Comparison of ENCODE assay signal across 18 cellular contexts in the genomic region with DNA sequence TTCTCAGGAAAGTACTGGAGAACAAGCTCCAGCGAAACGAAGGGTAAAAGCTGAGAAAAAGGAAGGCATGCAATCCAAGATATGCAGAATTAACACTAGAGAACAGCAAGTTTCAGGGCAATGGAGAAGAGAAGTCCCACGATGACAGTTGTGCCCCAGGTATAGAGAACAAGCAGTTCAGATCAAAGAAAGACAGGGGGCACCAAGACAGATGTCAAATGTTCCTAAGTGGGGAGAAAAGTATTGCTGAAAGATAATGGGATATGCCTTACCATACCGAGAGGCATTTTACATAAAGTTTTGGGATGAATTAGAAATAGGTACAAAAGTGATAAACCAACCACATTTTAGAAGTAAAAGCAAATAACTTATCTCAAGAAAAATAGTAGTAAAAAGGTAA.
DNase-seq lines count a peak whose midpoint lies in the region; ATAC-seq, FAIRE-seq and TF ChIP-seq lines count a peak whose summit lies in the region.
"Had no signal": no experiment of that assay in that cellular context is flagged by ENCODE, and none has a peak within 500 bp of the region (broad histone marks: within the 10 kb centered on the region; RNA-seq: fewer than 3 reads in every experiment).

No MANE protein-coding gene starts in this region.

- H3K4me1 ChIP-seq in HEK293 (ENCODE audit: control insufficient read depth, insufficient read depth, low read length) (peaks cover 3% of the 10 kb centered on the region), endodermal cell (ENCODE audit: control insufficient read depth, insufficient read depth, low read length) (no peaks in the 10 kb centered on the region), mesendoderm (ENCODE audit: control insufficient read depth, low read depth, low read length) (no peaks in the 10 kb centered on the region), PC-9 (replicated peaks; ENCODE audit: insufficient read depth) (no peaks in the 10 kb centered on the region)
- H3K4me1 ChIP-seq: BLaER1, HAP-1 had no signal

- peak; percentile 21 for FAIRE-seq in GM19239 (lab: Jason Lieb, UNC)
- FAIRE-seq: H1, HTR-8/SVneo had no signal

- H2BK15ac ChIP-seq in mesendoderm (replicated peaks; ENCODE audit: low read depth), result no peak overlapping the region

- peaks cover 12% of the 10 kb centered on the region for H3K4me1 Mint-ChIP-seq in endodermal cell
- H3K4me1 Mint-ChIP-seq: CD14-positive monocyte; CD4-positive, alpha-beta memory T cell had no signal

- H3K79me2 ChIP-seq in mesendoderm (ENCODE audit: control insufficient read depth, insufficient read depth, low read length) (no peaks in the 10 kb centered on the region), PC-9 (ENCODE audit: low read depth) (no peaks in the 10 kb centered on the region)

- WGBS in endodermal cell (ENCODE audit: insufficient coverage in 1 of 2, insufficient read length in 1 of 2), 2 experiments, result 85 to 94% methylated on average over 3 to 4 of the region's 4 CpGs
- WGBS in mesendoderm (ENCODE audit: extremely low coverage, insufficient coverage, low lambda C conversion rate), result no CpG with 5 or more reads among the region's 4 CpGs

- H3K4me2 ChIP-seq in mesendoderm (ENCODE audit: low read length) (no peak overlapping the region), PC-9 (no peak overlapping the region)
- H3K4me2 ChIP-seq: BLaER1 had no signal

- H2AFZ ChIP-seq in PC-9, result no peak overlapping the region

- no peak overlapping the region for H2AK5ac ChIP-seq in mesendoderm (ENCODE audit: low read length)

- no peak overlapping the region for H3K18ac ChIP-seq in mesendoderm (ENCODE audit: low read length)

- no peak overlapping the region for H3K27ac ChIP-seq in HEK293 (ENCODE audit: extremely low read depth, low read depth, low read length)
- no peak overlapping the region for H3K27ac ChIP-seq in endodermal cell (ENCODE audit: low read depth, low read length)
- H3K27ac ChIP-seq in mesendoderm (ENCODE audit: low read depth, low read length), result no peak overlapping the region
- H3K27ac ChIP-seq in PC-9, result no peak overlapping the region
- H3K27ac ChIP-seq: BLaER1 had no signal

- POLR2A ChIA-PET in HEK293 (lab: Yijun Ruan, JAX) (no interaction called here), PC-9 (lab: Charles Lee; ENCODE audit: unreplicated experiment) (no interaction called here)

- H3K79me1 ChIP-seq in mesendoderm (ENCODE audit: low read length), result no peaks in the 10 kb centered on the region

- no peaks in the 10 kb centered on the region for H3K27me3 ChIP-seq in endodermal cell (ENCODE audit: control insufficient read depth, insufficient read depth, low read length, poor library complexity, severe bottlenecking)
- H3K27me3 ChIP-seq in mesendoderm (ENCODE audit: insufficient read depth, low read length, poor library complexity), result no peaks in the 10 kb centered on the region
- H3K27me3 ChIP-seq in PC-9 (ENCODE audit: insufficient read depth, low read depth), result no peaks in the 10 kb centered on the region
- H3K27me3 ChIP-seq: BLaER1 had no signal

- no peak for ATAC-seq in stimulated activated naive CD8-positive, alpha-beta T cell treated with anti-CD3 and anti-CD28 coated beads, Interleukin-15, Interleukin-2, amounts not matched to agents 100 U/mL and 50 U/mL, for 24 hours
- ATAC-seq in HG02840 (IDR thresholded peaks at IDR 0.05; ENCODE audit: low FRiP score, unreplicated experiment), result no peak

- no peak overlapping the region for H3K9ac ChIP-seq in endodermal cell (ENCODE audit: extremely low read depth, low read length, poor library complexity, severe bottlenecking)
- no peak overlapping the region for H3K9ac ChIP-seq in mesendoderm (ENCODE audit: low read length)
- H3K9ac ChIP-seq: BLaER1 had no signal

- no TSS peak for BruUV-seq in PC-9 (replicated peaks; lab: Mats Ljungman, UMichigan)

- no peak overlapping the region for H4K8ac ChIP-seq in mesendoderm (ENCODE audit: low read depth, low read length)

- H3K4me3 Mint-ChIP-seq in endodermal cell, result no peak overlapping the region
- H3K4me3 Mint-ChIP-seq: CD14-positive monocyte; CD4-positive, alpha-beta memory T cell had no signal

- H2BK120ac ChIP-seq in mesendoderm (ENCODE audit: low read depth, low read length), result no peak overlapping the region

- H3K9me3 ChIP-seq in HEK293 (ENCODE audit: control insufficient read depth, insufficient read depth, low read depth, low read length), result no peaks in the 10 kb centered on the region
- H3K9me3 ChIP-seq in endodermal cell (ENCODE audit: control insufficient read depth, low read length), result no peaks in the 10 kb centered on the region
- H3K9me3 ChIP-seq in PC-9 (ENCODE audit: insufficient read depth, low read depth), result no peaks in the 10 kb centered on the region
- H3K9me3 ChIP-seq: BLaER1, HAP-1 had no signal

- no peak overlapping the region for H2BK5ac ChIP-seq in mesendoderm (ENCODE audit: low read length)

- intact Hi-C loops in PC-9 (cut with micrococcal nuclease; ENCODE audit: unreplicated experiment), result no loop called here

- CTCF ChIA-PET in HEK293 (lab: Yijun Ruan, JAX), result interaction anchor here (0.8 kb wide), 1 partner anchor 776 kb away, joined by 3 read pairs; no protein-coding TSS in a partner anchor
- CTCF ChIA-PET in PC-9 (lab: Charles Lee), result no interaction called here

- no peaks in the 10 kb centered on the region for H3K27me3 Mint-ChIP-seq in endodermal cell (ENCODE audit: insufficient read depth)

- no peak overlapping the region for H3K23ac ChIP-seq in mesendoderm (ENCODE audit: low read length)

- no peaks in the 10 kb centered on the region for H3F3A ChIP-seq in PC-9 (ENCODE audit: insufficient read depth, low read depth)

- H3K56ac ChIP-seq in mesendoderm (ENCODE audit: low read length), result no peak overlapping the region

- H3K4me3 ChIP-seq in HEK293 (ENCODE audit: low read depth, low read length) (no peak overlapping the region), endodermal cell (ENCODE audit: low read length) (no peak overlapping the region), mesendoderm (ENCODE audit: low read length) (no peak overlapping the region), PC-9 (no peak overlapping the region)
- H3K4me3 ChIP-seq: BLaER1, HAP-1 had no signal

- H3K36me3 Mint-ChIP-seq in endodermal cell (ENCODE audit: low read depth), result no peaks in the 10 kb centered on the region
- H3K36me3 Mint-ChIP-seq: CD14-positive monocyte; CD4-positive, alpha-beta memory T cell had no signal

- DNase-seq in GM19239 (ENCODE audit: insufficient read length, low spot score), result no peak
- DNase-seq in endodermal cell, result no peak
- peak; percentile 29 for DNase-seq in mesendoderm
- DNase-seq in stimulated activated naive CD8-positive, alpha-beta T cell treated with anti-CD3 and anti-CD28 coated beads, Interleukin-15, Interleukin-2, amounts not matched to agents 100 U/mL and 50 U/mL, for 24 hours, result no peak
- no peak for DNase-seq in PC-9
- DNase-seq in HuH-7.5 (ENCODE audit: low spot score), result no peak
- DNase-seq: 8988T; CD4-positive, alpha-beta memory T cell; DMS153; DMS79; GF-D8 had no signal

- no peaks in the 10 kb centered on the region for H3K9me2 ChIP-seq in PC-9 (ENCODE audit: insufficient read depth)

- H3K36me3 ChIP-seq in HEK293 (ENCODE audit: control insufficient read depth in 2 of 2, insufficient read depth in 1 of 2, low read length in 2 of 2), result no peaks in the 10 kb centered on the region
- no peaks in the 10 kb centered on the region for H3K36me3 ChIP-seq in endodermal cell (ENCODE audit: control insufficient read depth, insufficient read depth, low read length)
- H3K36me3 ChIP-seq in mesendoderm (ENCODE audit: control insufficient read depth, insufficient read depth, low read length), result no peaks in the 10 kb centered on the region
- no peaks in the 10 kb centered on the region for H3K36me3 ChIP-seq in PC-9 (ENCODE audit: low read depth)
- H3K36me3 ChIP-seq: BLaER1, HAP-1 had no signal

- H3K4ac ChIP-seq in mesendoderm (ENCODE audit: low read depth, low read length), result no peak overlapping the region

- peak; percentile 15; the same call in 1 of the 2 replicates for TF ChIP-seq CTCF in HEK293 (tag by site-specific recombination; IDR thresholded peaks at IDR 0.05)
- peak; percentile 58 for TF ChIP-seq CTCF in endodermal cell (conservative IDR thresholded peaks at IDR 0.05)
- no peak for TF ChIP-seq CTCF in PC-9 (conservative IDR thresholded peaks at IDR 0.05)

- no peak overlapping the region for H3K27ac Mint-ChIP-seq in endodermal cell
- H3K27ac Mint-ChIP-seq: CD14-positive monocyte; CD4-positive, alpha-beta memory T cell had no signal

- H4K5ac ChIP-seq in mesendoderm (ENCODE audit: low read length), result no peak overlapping the region

- no peaks in the 10 kb centered on the region for H4K20me1 ChIP-seq in PC-9 (ENCODE audit: insufficient read depth)
- H4K20me1 ChIP-seq: BLaER1 had no signal

- no peaks in the 10 kb centered on the region for H3K9me3 Mint-ChIP-seq in endodermal cell
- H3K9me3 Mint-ChIP-seq: CD14-positive monocyte; CD4-positive, alpha-beta memory T cell had no signal

TF ChIP-seq in HEK293, 187 proteins besides CTCF, POLR2A, EP300 and RAD21 (continues in another document):
- TF ChIP-seq ZNF366 (tag by site-specific recombination; conservative IDR thresholded peaks at IDR 0.05), result no peak
- no peak for TF ChIP-seq ZNF596 (tag by site-specific recombination; IDR thresholded peaks at IDR 0.05)
- TF ChIP-seq ZNF76 (tag by site-specific recombination; IDR thresholded peaks at IDR 0.05; ENCODE audit: borderline replicate concordance, low read depth), result no peak
- no peak for TF ChIP-seq OSR2 (tag by site-specific recombination; IDR thresholded peaks at IDR 0.05)
- no peak for TF ChIP-seq ZNF791 (tag by site-specific recombination; IDR thresholded peaks at IDR 0.05)
- no peak for TF ChIP-seq HOXC10 (CRISPR knock-in tag; IDR thresholded peaks at IDR 0.05)
- TF ChIP-seq ZNF341 (tag by site-specific recombination; IDR thresholded peaks at IDR 0.05; ENCODE audit: low read depth), result no peak
- no peak for TF ChIP-seq ZBTB1 (tag by site-specific recombination; IDR thresholded peaks at IDR 0.05)
- no peak for TF ChIP-seq YY1 (tag by site-specific recombination; IDR thresholded peaks at IDR 0.05)
- TF ChIP-seq ZNF549 (tag by site-specific recombination; IDR thresholded peaks at IDR 0.05), result no peak
